In genomic region chr4:8387615-8388266, GRCh38 we compare ENCODE assay signal across 20 cellular contexts. TPM values are rescaled to one million over a fixed set of nuclear protein-coding genes. Genes with fewer than 3 reads are reported as not detected.
DNase-seq lines count a peak whose midpoint lies in the region; ATAC-seq and TF ChIP-seq lines count a peak whose summit lies in the region.
"Had no signal": no experiment of that assay in that cellular context is flagged by ENCODE, and none has a peak within 500 bp of the region (broad histone marks: within the 10 kb centered on the region; RNA-seq: fewer than 3 reads in every experiment).

No MANE protein-coding gene starts in this region.

- peak overlapping the region; percentile 21 for H3K27ac Mint-ChIP-seq in neural progenitor cell
- H3K27ac Mint-ChIP-seq: CD8-positive, alpha-beta T cell; GM23338; IgD-negative memory B cell had no signal

- in situ Hi-C loops in astrocyte of the spinal cord (cut with HindIII; ENCODE audit: low sequenced_read_pairs) = no loop called here

- H3K9me3 Mint-ChIP-seq in neural progenitor cell = no peaks in the 10 kb centered on the region
- H3K9me3 Mint-ChIP-seq: CD8-positive, alpha-beta T cell; GM23338 had no signal

- H3K4me1 Mint-ChIP-seq in neural progenitor cell = peaks cover 24% of the 10 kb centered on the region

- H2AFZ ChIP-seq in PC-3 (ENCODE audit: low read length) = 0 out of 2 replicates have a peak overlapping the region, but pooled peaks have one; percentile 40
- H2AFZ ChIP-seq in neural progenitor cell (replicated peaks) = no peak overlapping the region
- H2AFZ ChIP-seq: GM23338 had no signal

- H3K79me2 ChIP-seq in PC-3 (ENCODE audit: low read length) (no peaks in the 10 kb centered on the region), neural progenitor cell (ENCODE audit: low read depth) (no peaks in the 10 kb centered on the region)

- peaks cover 14% of the 10 kb centered on the region for H3K36me3 Mint-ChIP-seq in neural progenitor cell

- peak overlapping the region in 6 of 11 experiments; percentile 10 to 83 (median 80); a peak in 10 of 22 replicates for H3K9ac ChIP-seq in BLaER1 treated with 17β-estradiol and CSF1 and Interleukin-3, amounts not matched to agents 10 nM and 100 nM
- H3K9ac ChIP-seq in PC-3 (ENCODE audit: low read length) = peak overlapping the region; percentile 28; the same call in 1 of the 2 replicates
- no peak overlapping the region for H3K9ac ChIP-seq in neural progenitor cell

- CTCF ChIA-PET in PC-3 (lab: Charles Lee) = no interaction called here

- DNase-seq in PC-3 (peak; percentile 66), astrocyte of the spinal cord (ENCODE audit: low read depth, low spot score) (peak; percentile 23), neural progenitor cell (ENCODE audit: low spot score) (no peak), left colon (no peak), D341Med (ENCODE audit: low spot score) (no peak), NCI-H345 treated with DMSO at 0.1 percent for 48 hours (lab: John Stamatoyannopoulos, UW; ENCODE audit: unreplicated experiment) (no peak)
- DNase-seq: ACHN; C1 segment of cervical spinal cord; CD8-positive, alpha-beta T cell; DMS153; NCI-H1694; NCI-H2081; NCI-H2171; NCI-H345; NCI-H524 treated with DMSO at 0.1 percent for 48 hours; NCI-H82; Right ventricle myocardium superior had no signal

- H3K4me3 ChIP-seq in BLaER1 treated with 17β-estradiol and CSF1 and Interleukin-3, amounts not matched to agents 10 nM and 100 nM = peak overlapping the region in 3 of 10 experiments; percentile 29 to 53 (median 36); a peak in 4 of 20 replicates
- H3K4me3 ChIP-seq in PC-3 (ENCODE audit: low read length) = no peak overlapping the region
- H3K4me3 ChIP-seq in astrocyte of the spinal cord (ENCODE audit: low read depth, low read length) = no peak overlapping the region
- H3K4me3 ChIP-seq in neural progenitor cell = no peak overlapping the region
- H3K4me3 ChIP-seq: GM23338 had no signal

- H3K9me3 ChIP-seq in BLaER1 treated with 17β-estradiol and CSF1 and Interleukin-3, amounts not matched to agents 10 nM and 100 nM (replicated peaks in 1 of 11) = no peaks in the 10 kb centered on the region
- H3K9me3 ChIP-seq in PC-3 (ENCODE audit: low read length) (no peaks in the 10 kb centered on the region), neural progenitor cell (ENCODE audit: low read depth) (no peaks in the 10 kb centered on the region)

- peak overlapping the region in 10 of 11 experiments; percentile 29 to 99 (median 94); a peak in 20 of 22 replicates for H3K4me2 ChIP-seq in BLaER1 treated with 17β-estradiol and CSF1 and Interleukin-3, amounts not matched to agents 10 nM and 100 nM
- H3K4me2 ChIP-seq in PC-3 (ENCODE audit: low read length) (peak overlapping the region; percentile 65; the same call in 1 of the 2 replicates), neural progenitor cell (no peak overlapping the region)
- H3K4me2 ChIP-seq: GM23338 had no signal

- peaks cover 76 to 100% (median 99%) of the 10 kb centered on the region in 10 experiments for H3K4me1 ChIP-seq in BLaER1 treated with 17β-estradiol and CSF1 and Interleukin-3, amounts not matched to agents 10 nM and 100 nM
- H3K4me1 ChIP-seq in PC-3 (ENCODE audit: insufficient read depth, low read length) = peaks cover 33% of the 10 kb centered on the region
- peaks cover under 1% of the 10 kb centered on the region for H3K4me1 ChIP-seq in neural progenitor cell

- H4K20me1 ChIP-seq in BLaER1 treated with 17β-estradiol and CSF1 and Interleukin-3, amounts not matched to agents 10 nM and 100 nM = no peaks in the 10 kb centered on the region; a peak in 1 of 22 replicates
- H4K20me1 ChIP-seq in PC-3 (ENCODE audit: low read length) (no peaks in the 10 kb centered on the region), neural progenitor cell (ENCODE audit: low read depth) (no peaks in the 10 kb centered on the region)

- peaks cover 0 to 21% (median 0%) of the 10 kb centered on the region in 11 experiments; a peak in 7 of 22 replicates for H3K36me3 ChIP-seq in BLaER1 treated with 17β-estradiol and CSF1 and Interleukin-3, amounts not matched to agents 10 nM and 100 nM
- H3K36me3 ChIP-seq in PC-3 (ENCODE audit: low read depth, low read length) = no peaks in the 10 kb centered on the region
- no peaks in the 10 kb centered on the region for H3K36me3 ChIP-seq in neural progenitor cell

- no peak for TF ChIP-seq CTCF in PC-3 (conservative IDR thresholded peaks at IDR 0.05; ENCODE audit: low read depth, low read length)
- no peak for TF ChIP-seq CTCF in astrocyte of the spinal cord (IDR thresholded peaks at IDR 0.05; ENCODE audit: low read depth, low read length)
- no peak for TF ChIP-seq CTCF in neural progenitor cell (IDR thresholded peaks at IDR 0.05)

- H3K4me3 Mint-ChIP-seq in neural progenitor cell = peak overlapping the region; percentile 58
- H3K4me3 Mint-ChIP-seq: CD8-positive, alpha-beta T cell; GM23338 had no signal

- BruUV-seq in PC-3 (replicated peaks; lab: Mats Ljungman, UMichigan) = no TSS peak

- H3F3A ChIP-seq in PC-3 (ENCODE audit: low read length, unreplicated experiment) (no peaks in the 10 kb centered on the region), neural progenitor cell (ENCODE audit: low read depth) (no peaks in the 10 kb centered on the region)

- no peaks in the 10 kb centered on the region for H3K9me2 ChIP-seq in PC-3 (replicated peaks; ENCODE audit: low read length)

- H3K27me3 Mint-ChIP-seq in neural progenitor cell (ENCODE audit: insufficient read depth, low read depth) = peaks cover 8% of the 10 kb centered on the region
- H3K27me3 Mint-ChIP-seq: IgD-negative memory B cell had no signal

- H3K27me3 ChIP-seq in BLaER1 treated with 17β-estradiol and CSF1 and Interleukin-3, amounts not matched to agents 10 nM and 100 nM = peaks cover 0 to 14% (median 0%) of the 10 kb centered on the region in 11 experiments; a peak in 4 of 22 replicates
- no peaks in the 10 kb centered on the region for H3K27me3 ChIP-seq in PC-3 (ENCODE audit: low read length)
- no peaks in the 10 kb centered on the region for H3K27me3 ChIP-seq in neural progenitor cell

- intact Hi-C loops in PC-3 (cut with micrococcal nuclease) = no loop called here
- intact Hi-C loops in left colon (cut with DNase I, micrococcal nuclease) = no loop called here

- H3K27ac ChIP-seq in BLaER1 treated with 17β-estradiol and CSF1 and Interleukin-3, amounts not matched to agents 10 nM and 100 nM = peak overlapping the region in 6 of 11 experiments; percentile 38 to 92 (median 89); a peak in 11 of 22 replicates
- H3K27ac ChIP-seq in PC-3 (ENCODE audit: low read length) (peak overlapping the region; percentile 53), neural progenitor cell (no peak overlapping the region)

- POLR2A ChIA-PET in PC-3 (lab: Charles Lee; ENCODE audit: unreplicated experiment) = no interaction called here

- peak; percentile 93 for ATAC-seq in PC-3
- ATAC-seq in left colon = no peak
- ATAC-seq: CD8-positive, alpha-beta T cell had no signal

RNA-seq across cellular contexts. Expression of gene ACOX3, which starts 52.8 kb away (rescaled TPM):
- total RNA-seq in PC-3 (2014; rRNA removed) = 12.2 and 13.0 TPM in 2 replicates
- 14.0 and 20.1 TPM in 2 replicates for total RNA-seq in neural progenitor cell (ENCODE audit: low replicate concordance)
- 10 to 100 TPM; 25.9 to 29.7 TPM for total RNA-seq in left colon

RNA-seq across cellular contexts. Expression of gene TRMT44, which starts 52.8 kb away (rescaled TPM):
- total RNA-seq in PC-3 (2014; rRNA removed) = 13.3 and 15.3 TPM in 2 replicates
- total RNA-seq in neural progenitor cell (ENCODE audit: low replicate concordance) = 19.9 and 24.2 TPM in 2 replicates
- total RNA-seq in left colon = 10 to 100 TPM; 14.3 to 16.4 TPM

Comparison
In these comparisons a context has a peak if more than half of its experiments do, and no peak if none do; other contexts are left out.
1. DNase-seq: peak in PC-3 (single experiment) and astrocyte of the spinal cord (single experiment); none in neural progenitor cell (single experiment), left colon (0 of 2), D341Med (single experiment) and NCI-H345 treated with DMSO at 0.1 percent for 48 hours (single experiment).